1 cellular context compared by ENCODE assay signal in genomic region chr14:50230601-50231474, GRCh38.
TF ChIP-seq lines count a peak whose summit lies in the region.

No MANE protein-coding gene starts in this region.

TF ChIP-seq in K562, 482 proteins besides CTCF, POLR2A, EP300 and RAD21 (continued from another document and continues in another):
- TF ChIP-seq ZBTB40 (IDR thresholded peaks at IDR 0.05) (0 out of 2 replicates have a peak, but pooled peaks have one; percentile 35), ZBTB40 (CRISPR knock-in tag; IDR thresholded peaks at IDR 0.05) (no peak), TAF1 (IDR thresholded peaks at IDR 0.05; ENCODE audit: control insufficient read depth, extremely low read depth, insufficient read depth, low read length, severe bottlenecking) (no peak), RBBP5 (IDR thresholded peaks at IDR 0.05; ENCODE audit: borderline replicate concordance, insufficient read depth, low read length, poor library complexity, severe bottlenecking) (peak; percentile 76), KDM5B (IDR thresholded peaks at IDR 0.05; ENCODE audit: insufficient replicate concordance, low read depth, low read length) (peak; percentile 13), MYC (IDR thresholded peaks at IDR 0.05; ENCODE audit: low read depth, low read length) (0 out of 2 replicates have a peak, but pooled peaks have one; percentile 36), MYC (CRISPR knock-in tag; IDR thresholded peaks at IDR 0.05; ENCODE audit: borderline replicate concordance, low read depth) (no peak), VEZF1 (CRISPR knock-in tag; IDR thresholded peaks at IDR 0.05) (peak; percentile 60; the same call in 1 of the 2 replicates), ZBTB11 (CRISPR knock-in tag; IDR thresholded peaks at IDR 0.05) (peak in 1 of 3 experiments; percentile 13; a peak in 1 of 6 replicates), ELF1 (tag; IDR thresholded peaks at IDR 0.05) (0 out of 2 replicates have a peak, but pooled peaks have one; percentile 14), RERE (CRISPR knock-in tag; IDR thresholded peaks at IDR 0.05; ENCODE audit: borderline replicate concordance) (no peak), HMGN3 (IDR thresholded peaks at IDR 0.05; ENCODE audit: borderline replicate concordance, extremely low read depth, insufficient read length, low read depth, low read length) (peak; percentile 17), SNAPC5 (CRISPR knock-in tag; IDR thresholded peaks at IDR 0.05) (no peak), CEBPB (tag; IDR thresholded peaks at IDR 0.05) (peak; percentile 31; the same call in 1 of the 2 replicates), NFRKB (IDR thresholded peaks at IDR 0.05; ENCODE audit: low read depth) (0 out of 2 replicates have a peak, but pooled peaks have one; percentile 32), SIN3B (IDR thresholded peaks at IDR 0.05; ENCODE audit: low read depth) (0 out of 2 replicates have a peak, but pooled peaks have one; percentile 7), ATF3 (IDR thresholded peaks at IDR 0.05) (peak; percentile 41; the same call in 1 of the 2 replicates), ATF3 (CRISPR knock-in tag; conservative IDR thresholded peaks at IDR 0.05) (no peak), ETV1 (tag; conservative IDR thresholded peaks at IDR 0.05; ENCODE audit: low read depth) (0 out of 2 replicates have a peak, but pooled peaks have one; percentile 34), ELK1 (CRISPR knock-in tag; IDR thresholded peaks at IDR 0.05) (no peak), ETV5 (CRISPR knock-in tag; IDR thresholded peaks at IDR 0.05; ENCODE audit: low read depth) (0 out of 2 replicates have a peak, but pooled peaks have one; percentile 51), NR2C2 (CRISPR knock-in tag; IDR thresholded peaks at IDR 0.05) (no peak), NR2C2 (tag; IDR thresholded peaks at IDR 0.05) (peak; percentile 76), CREM (IDR thresholded peaks at IDR 0.05; ENCODE audit: low read depth) (peak; percentile 4; the same call in 1 of the 2 replicates), TCF7 (IDR thresholded peaks at IDR 0.05; ENCODE audit: borderline replicate concordance) (no peak), ZNF764 (CRISPR knock-in tag; IDR thresholded peaks at IDR 0.05; ENCODE audit: low read depth) (no peak), KDM2B (CRISPR knock-in tag; IDR thresholded peaks at IDR 0.05) (no peak), TBP (optimal IDR thresholded peaks at IDR 0.05; ENCODE audit: low read depth, low read length) (peak; percentile 5), ZNF639 (CRISPR knock-in tag; conservative IDR thresholded peaks at IDR 0.05 in 1 of 2, IDR thresholded peaks at IDR 0.05 in 1 of 2) (0 out of 4 replicates have a peak, but pooled peaks of 1 of the 2 experiments have one; percentile 55), EP400 (IDR thresholded peaks at IDR 0.05) (peak; percentile 23; the same call in 1 of the 2 replicates), CEBPG (CRISPR knock-in tag; IDR thresholded peaks at IDR 0.05) (peak; percentile 72), CEBPG (tag; conservative IDR thresholded peaks at IDR 0.05 in 1 of 2, IDR thresholded peaks at IDR 0.05 in 1 of 2) (peak; percentile 57 to 66; a peak in 3 of 4 replicates), CHD1 (IDR thresholded peaks at IDR 0.05; ENCODE audit: low read length) (peak; percentile 49)
